Comparison of ENCODE assay signal across 21 cellular contexts in the genomic region with DNA sequence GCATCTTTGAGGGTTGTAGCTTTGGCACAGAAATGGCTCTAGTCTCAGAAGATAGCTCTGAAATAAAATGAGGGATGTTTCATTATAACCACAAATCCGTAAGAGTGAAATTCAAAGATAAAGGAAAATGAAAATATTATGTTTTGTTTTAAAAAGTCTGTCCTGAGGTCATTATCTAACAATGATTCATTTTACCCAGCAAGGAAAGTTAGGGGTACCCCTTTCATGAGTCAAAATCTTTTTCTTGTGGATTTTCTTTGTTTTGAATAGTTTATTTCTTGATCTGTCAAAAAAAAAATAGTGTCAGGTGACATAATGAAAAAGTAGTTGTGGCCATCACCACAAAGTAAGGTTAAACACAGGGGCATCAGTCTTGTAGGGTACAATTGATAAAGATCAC. TPM values are rescaled to one million over a fixed set of nuclear protein-coding genes. Genes with fewer than 3 reads are reported as not detected.
A peak's percentile ranks its signal among the peaks of the same experiment; 100 is the strongest.
DNase-seq lines count a peak whose midpoint lies in the region; ATAC-seq, FAIRE-seq and TF ChIP-seq lines count a peak whose summit lies in the region.
"Had no signal": no experiment of that assay in that cellular context is flagged by ENCODE, and none has a peak within 500 bp of the region (broad histone marks: within the 10 kb centered on the region; RNA-seq: fewer than 3 reads in every experiment).

No MANE protein-coding gene starts in this region.

- 0 out of 2 replicates have a peak overlapping the region, but pooled peaks have one; percentile 88 for H3K4me2 ChIP-seq in BLaER1
- no peak overlapping the region for H3K4me2 ChIP-seq in GM12878 (ENCODE audit: control insufficient read depth, insufficient read depth)

- no peak for TF ChIP-seq POLR2A in GM12878 (IDR thresholded peaks at IDR 0.05; ENCODE audit: low read depth, low read length)

- peaks cover 49% of the 10 kb centered on the region for H3K4me1 Mint-ChIP-seq in activated CD8-positive, alpha-beta memory T cell treated with anti-CD3 and anti-CD28 coated beads, Interleukin-2, amount 10 ng/mL, durations not matched to agents 7 days and 5 days
- peaks cover 48% of the 10 kb centered on the region for H3K4me1 Mint-ChIP-seq in T-helper 2 cell treated with Interferon-gamma antibody and Interleukin-4, amounts not matched to agents 5 μg/mL and 100 μg/mL, for 36 hours (ENCODE audit: low read depth)

- ATAC-seq in activated CD8-positive, alpha-beta memory T cell treated with anti-CD3 and anti-CD28 coated beads, Interleukin-2, amount 10 ng/mL, durations not matched to agents 7 days and 5 days, result no peak
- no peak for ATAC-seq in GM12878
- ATAC-seq: HCT116 had no signal

- H3K36me3 Mint-ChIP-seq in activated CD8-positive, alpha-beta memory T cell treated with anti-CD3 and anti-CD28 coated beads, Interleukin-2, amount 10 ng/mL, durations not matched to agents 7 days and 5 days, result peaks cover 20% of the 10 kb centered on the region
- H3K36me3 Mint-ChIP-seq in T-helper 2 cell treated with Interferon-gamma antibody and Interleukin-4, amounts not matched to agents 5 μg/mL and 100 μg/mL, for 36 hours (ENCODE audit: low read depth), result peaks cover 10% of the 10 kb centered on the region

- H3K4me3 Mint-ChIP-seq in activated CD8-positive, alpha-beta memory T cell treated with anti-CD3 and anti-CD28 coated beads, Interleukin-2, amount 10 ng/mL, durations not matched to agents 7 days and 5 days, result no peak overlapping the region
- H3K4me3 Mint-ChIP-seq in T-helper 2 cell treated with Interferon-gamma antibody and Interleukin-4, amounts not matched to agents 5 μg/mL and 100 μg/mL, for 36 hours, result no peak overlapping the region
- H3K4me3 Mint-ChIP-seq: CD8-positive, alpha-beta memory T cell had no signal

- H3K27me3 ChIP-seq in BLaER1 (no peaks in the 10 kb centered on the region), GM12878 (replicated peaks in 1 of 2; ENCODE audit: control insufficient read depth in 2 of 2, insufficient read depth in 2 of 2, low read length in 1 of 2) (no peaks in the 10 kb centered on the region)
- H3K27me3 ChIP-seq: BLaER1 treated with 17β-estradiol and CSF1 and Interleukin-3, amounts not matched to agents 10 nM and 100 nM had no signal

- H4K20me1 ChIP-seq in BLaER1 (no peaks in the 10 kb centered on the region), GM12878 (ENCODE audit: control insufficient read depth, insufficient read depth) (no peaks in the 10 kb centered on the region)
- H4K20me1 ChIP-seq: BLaER1 treated with 17β-estradiol and CSF1 and Interleukin-3, amounts not matched to agents 10 nM and 100 nM had no signal

- no TSS peak for BruUV-seq in GM12878 (replicated peaks; lab: Mats Ljungman, UMichigan)

- POLR2A ChIA-PET in GM12878 (lab: Charles Lee), result no interaction called here

- H3K4me1 ChIP-seq in BLaER1 (peaks cover 61% of the 10 kb centered on the region), GM12878 (ENCODE audit: control insufficient read depth, insufficient read depth, low read length) (peaks cover 16% of the 10 kb centered on the region)

- no peak for TF ChIP-seq RAD21 in GM12878 (IDR thresholded peaks at IDR 0.05; ENCODE audit: insufficient read depth, low read depth, low read length)

- no peak overlapping the region for H3K9ac ChIP-seq in BLaER1
- H3K9ac ChIP-seq in GM12878 (ENCODE audit: control insufficient read depth, insufficient read depth, low read length), result no peak overlapping the region
- H3K9ac ChIP-seq: BLaER1 treated with 17β-estradiol and CSF1 and Interleukin-3, amounts not matched to agents 10 nM and 100 nM had no signal

- peak overlapping the region; percentile 6 for H3K27ac Mint-ChIP-seq in activated CD8-positive, alpha-beta memory T cell treated with anti-CD3 and anti-CD28 coated beads, Interleukin-2, amount 10 ng/mL, durations not matched to agents 7 days and 5 days
- peak overlapping the region; percentile 16 for H3K27ac Mint-ChIP-seq in T-helper 2 cell treated with Interferon-gamma antibody and Interleukin-4, amounts not matched to agents 5 μg/mL and 100 μg/mL, for 36 hours
- H3K27ac Mint-ChIP-seq: CD8-positive, alpha-beta memory T cell had no signal

- 100% methylated on average over 1 of the region's 1 CpG for WGBS in GM12878 (ENCODE audit: insufficient coverage, insufficient replicate concordance, low lambda C conversion rate, missing lambda C conversion rate)

- in situ Hi-C loops in GM12878 (cut with MboI), result no loop called here

- no peak for FAIRE-seq in GM12878 (lab: Jason Lieb, UNC)
- FAIRE-seq: D721Med had no signal

- intact Hi-C loops in GM12878 (cut with micrococcal nuclease; ENCODE audit: unreplicated experiment), result no loop called here

- peaks cover 25% of the 10 kb centered on the region for H3K9me3 ChIP-seq in BLaER1
- no peaks in the 10 kb centered on the region for H3K9me3 ChIP-seq in GM12878 (replicated peaks; ENCODE audit: control insufficient read depth, insufficient read depth, low read length)

- no peak for TF ChIP-seq EP300 in GM12878 (IDR thresholded peaks at IDR 0.05; ENCODE audit: borderline replicate concordance in 1 of 2, control insufficient read depth in 1 of 2, low read depth in 2 of 2, low read length in 2 of 2)

- DNase-seq in activated CD8-positive, alpha-beta memory T cell treated with anti-CD3 and anti-CD28 coated beads, Interleukin-2, amount 10 ng/mL, durations not matched to agents 7 days and 5 days, result no peak
- DNase-seq in activated CD8-positive, alpha-beta memory T cell treated with anti-CD3 and anti-CD28 coated beads for 24 hours, result no peak
- no peak for DNase-seq in T-helper 2 cell treated with Interferon-gamma antibody and Interleukin-4, amounts not matched to agents 5 μg/mL and 100 μg/mL, for 36 hours (ENCODE audit: low spot score)
- DNase-seq in GM12878 (ENCODE audit: low read depth, low spot score), result no peak
- DNase-seq in DMS114 treated with DMSO at 0.1 percent for 48 hours (lab: John Stamatoyannopoulos, UW; ENCODE audit: unreplicated experiment), result no peak
- DNase-seq in SW 1271 (lab: John Stamatoyannopoulos, UW), result no peak
- DNase-seq: CD8-positive, alpha-beta memory T cell; DMS79; GOT3; IMR-90; MM.1S; NCI-H1092; NCI-H1436 treated with DMSO at 0.1 percent for 48 hours; NCI-H2029; NCI-H2171; NCI-H526 had no signal

- H3K9me3 Mint-ChIP-seq in activated CD8-positive, alpha-beta memory T cell treated with anti-CD3 and anti-CD28 coated beads, Interleukin-2, amount 10 ng/mL, durations not matched to agents 7 days and 5 days (ENCODE audit: low read depth), result peaks cover 5% of the 10 kb centered on the region
- peaks cover 6% of the 10 kb centered on the region for H3K9me3 Mint-ChIP-seq in T-helper 2 cell treated with Interferon-gamma antibody and Interleukin-4, amounts not matched to agents 5 μg/mL and 100 μg/mL, for 36 hours
- H3K9me3 Mint-ChIP-seq: CD8-positive, alpha-beta memory T cell had no signal

- H3K27me3 Mint-ChIP-seq in activated CD8-positive, alpha-beta memory T cell treated with anti-CD3 and anti-CD28 coated beads, Interleukin-2, amount 10 ng/mL, durations not matched to agents 7 days and 5 days, result no peaks in the 10 kb centered on the region
- no peaks in the 10 kb centered on the region for H3K27me3 Mint-ChIP-seq in T-helper 2 cell treated with Interferon-gamma antibody and Interleukin-4, amounts not matched to agents 5 μg/mL and 100 μg/mL, for 36 hours (ENCODE audit: low read depth)
- H3K27me3 Mint-ChIP-seq: CD8-positive, alpha-beta memory T cell had no signal

- SMC1A ChIA-PET in GM12878 (lab: Charles Lee; ENCODE audit: uncharacterized antibody, unreplicated experiment), result interaction anchor here (0.6 to 1.2 kb wide), 5 partner anchors 11 to 96 kb away, joined by 3 to 5 read pairs (median 3); no protein-coding TSS in a partner anchor

- H3K36me3 ChIP-seq in BLaER1, result no peaks in the 10 kb centered on the region
- H3K36me3 ChIP-seq in GM12878 (ENCODE audit: control insufficient read depth in 2 of 2, insufficient read depth in 2 of 2, low read length in 1 of 2), result no peaks in the 10 kb centered on the region

- no peak overlapping the region for H2AFZ ChIP-seq in GM12878 (ENCODE audit: control insufficient read depth, low read depth, low read length)

- RAD21 ChIA-PET in GM12878 (lab: Charles Lee; ENCODE audit: unreplicated experiment), result interaction anchor here (0.8 to 1.8 kb wide), 2 partner anchors 8 to 34 kb away, joined by 3 to 4 read pairs; no protein-coding TSS in a partner anchor

- H3K27ac ChIP-seq in BLaER1, result no peak overlapping the region
- H3K27ac ChIP-seq in GM12878 (ENCODE audit: control insufficient read depth, insufficient read depth), result no peak overlapping the region
- H3K27ac ChIP-seq: HL-60 had no signal

- H3K79me2 ChIP-seq in GM12878 (ENCODE audit: control insufficient read depth, insufficient read depth, low read length), result no peaks in the 10 kb centered on the region

- TF ChIP-seq CTCF in GM12878 (IDR thresholded peaks at IDR 0.05 in 2 of 3, conservative IDR thresholded peaks at IDR 0.05 in 1 of 3; ENCODE audit: control insufficient read depth in 2 of 3, extremely low read depth in 1 of 3, insufficient read depth in 1 of 3, low read depth in 3 of 3, low read length in 3 of 3), result no peak

- CTCF ChIA-PET in activated CD8-positive, alpha-beta memory T cell treated with anti-CD3 and anti-CD28 coated beads, Interleukin-2, amount 10 ng/mL, durations not matched to agents 7 days and 5 days (lab: Charles Lee), result interaction anchor here (1.1 to 1.8 kb wide), 3 partner anchors 21 to 62 kb away, joined by 3 to 6 read pairs (median 3); no protein-coding TSS in a partner anchor
- CTCF ChIA-PET in GM12878 (lab: Yijun Ruan, JAX), result interaction anchor here (0.9 to 1.4 kb wide), 6 partner anchors 8 to 114 kb away, joined by 3 to 4 read pairs (median 3); no protein-coding TSS in a partner anchor

- no peak overlapping the region for H3K4me3 ChIP-seq in BLaER1
- no peak overlapping the region for H3K4me3 ChIP-seq in GM12878
- H3K4me3 ChIP-seq: BLaER1 treated with 17β-estradiol and CSF1 and Interleukin-3, amounts not matched to agents 10 nM and 100 nM had no signal

RNA-seq across cellular contexts. Expression of a gene that starts 59.7 kb away (rescaled TPM):
- total RNA-seq in activated CD8-positive, alpha-beta memory T cell treated with anti-CD3 and anti-CD28 coated beads, Interleukin-2, amount 10 ng/mL, durations not matched to agents 7 days and 5 days, result 10 to 100 TPM; 47.0 to 73.6 TPM
- 60.0 and 65.9 TPM in 2 replicates for total RNA-seq in GM12878 (2013; cell fraction: nucleolus; rRNA removed)
- total RNA-seq in GM12878 (2014; rRNA removed) (16.1 TPM in 2 replicates), GM12878 (2014; rRNA removed; fragmentation: Illumina TruSeq; extraction: Trizol) (21.8 and 23.2 TPM in 2 replicates), GM12878 (2021) (21.3 and 22.4 TPM in 2 replicates)
- 16.0 TPM for polyA plus RNA-seq in GM12878 (2011; ENCODE audit: low read depth)
- polyA plus RNA-seq in GM12878 (2011; rRNA removed) (20.3 and 20.7 TPM in 2 replicates), GM12878 (2014; fragmentation: Illumina TruSeq; extraction: Trizol) (25.2 and 32.5 TPM in 2 replicates), GM12878 (2014; fragmentation: Nextera tagmentation; extraction: Ambion mirVana) (10 to 100 TPM in 1 of 2 experiments, 1 to 10 TPM in 1; 7.0 to 10.3 TPM), GM12878 (2014; rRNA removed) (15.5 and 17.9 TPM in 2 replicates), GM12878 (2016; fragmentation: Nextera tagmentation; extraction: Ambion mirVana) (10 to 100 TPM; 24.1 to 29.8 TPM)
- polyA plus RNA-seq in GM12878 (2011; cell fraction: cytosol; rRNA removed), result 17.6 and 27.0 TPM in 2 replicates
- polyA plus RNA-seq in GM12878 (2011; cell fraction: nucleus; rRNA removed), result 26.4 and 28.1 TPM in 2 replicates
- 16.1 and 21.0 TPM in 2 replicates for polyA plus RNA-seq in GM12878 (2012)
- 30.4 and 34.2 TPM in 2 replicates for polyA minus RNA-seq in GM12878 (2011; rRNA and poly(A)+ RNA removed)
- polyA minus RNA-seq in GM12878 (2011; cell fraction: cytosol; rRNA and poly(A)+ RNA removed), result 12.0 and 13.7 TPM in 2 replicates
- polyA minus RNA-seq in GM12878 (2011; cell fraction: nucleus; rRNA and poly(A)+ RNA removed), result 34.0 and 50.9 TPM in 2 replicates
